ENCODE assay signal across 17 cellular contexts in genomic region chr2:64474200-64474630, GRCh38. TPM values are rescaled to one million over a fixed set of nuclear protein-coding genes. Genes with fewer than 3 reads are reported as not detected.
DNase-seq lines count a peak whose midpoint lies in the region; ATAC-seq and TF ChIP-seq lines count a peak whose summit lies in the region.
"Had no signal": no experiment of that assay in that cellular context is flagged by ENCODE, and none has a peak within 500 bp of the region (broad histone marks: within the 10 kb centered on the region; RNA-seq: fewer than 3 reads in every experiment).

No MANE protein-coding gene starts in this region.

- no peaks in the 10 kb centered on the region for H3K27me3 ChIP-seq in CD8-positive, alpha-beta T cell (ENCODE audit: insufficient read depth, low read length)
- no peaks in the 10 kb centered on the region for H3K27me3 ChIP-seq in esophagus squamous epithelium
- H3K27me3 ChIP-seq: heart right ventricle had no signal

- CTCF ChIA-PET in MCF 10A (lab: Yijun Ruan, JAX), result interaction anchor here (0.5 to 0.6 kb wide), 3 partner anchors 99 to 336 kb away, joined by 3 to 6 read pairs (median 3); no protein-coding TSS in a partner anchor
- CTCF ChIA-PET in CD8-positive, alpha-beta T cell (lab: Charles Lee), result interaction anchor here (0.6 to 2.9 kb wide), 3 partner anchors 14 to 476 kb away, joined by 3 to 15 read pairs (median 3); no protein-coding TSS in a partner anchor

- no peaks in the 10 kb centered on the region for H3K9me3 ChIP-seq in CD8-positive, alpha-beta T cell (ENCODE audit: low read length)
- H3K9me3 ChIP-seq in esophagus squamous epithelium, result no peaks in the 10 kb centered on the region
- H3K9me3 ChIP-seq: heart right ventricle had no signal

- POLR2A ChIA-PET in MCF 10A (lab: Yijun Ruan, JAX), result no interaction called here
- POLR2A ChIA-PET in CD8-positive, alpha-beta T cell (lab: Charles Lee), result no interaction called here

- H3K36me3 ChIP-seq in CD8-positive, alpha-beta T cell (ENCODE audit: insufficient read depth, low read length), result no peaks in the 10 kb centered on the region
- H3K36me3 ChIP-seq in esophagus squamous epithelium, result no peaks in the 10 kb centered on the region
- H3K36me3 ChIP-seq: heart right ventricle had no signal

- H3K9me3 Mint-ChIP-seq in IgD-negative memory B cell (no peaks in the 10 kb centered on the region), MCF 10A (ENCODE audit: unreplicated experiment) (no peaks in the 10 kb centered on the region)
- no peaks in the 10 kb centered on the region for H3K9me3 Mint-ChIP-seq in stimulated activated memory B cell treated with anti-CD40 and anti-IgM and Interleukin-4, amounts not matched to agents 10 μg/mL and 1 μg/mL and 100 μg/mL, for 72 hours
- no peaks in the 10 kb centered on the region for H3K9me3 Mint-ChIP-seq in CD8-positive, alpha-beta T cell
- H3K9me3 Mint-ChIP-seq: CD8-positive, alpha-beta memory T cell; nephron; T-helper 2 cell treated with Interferon-gamma antibody and Interleukin-4, amounts not matched to agents 5 μg/mL and 100 μg/mL, for 36 hours had no signal

- H3K27me3 Mint-ChIP-seq in IgD-negative memory B cell (no peaks in the 10 kb centered on the region), MCF 10A (ENCODE audit: insufficient read depth, unreplicated experiment) (no peaks in the 10 kb centered on the region)
- H3K27me3 Mint-ChIP-seq in stimulated activated memory B cell treated with anti-CD40 and anti-IgM and Interleukin-4, amounts not matched to agents 10 μg/mL and 1 μg/mL and 100 μg/mL, for 72 hours, result no peaks in the 10 kb centered on the region
- H3K27me3 Mint-ChIP-seq in CD8-positive, alpha-beta T cell (ENCODE audit: low read depth), result no peaks in the 10 kb centered on the region

- H3K4me1 ChIP-seq in CD8-positive, alpha-beta T cell (ENCODE audit: insufficient read depth, low read length), result no peaks in the 10 kb centered on the region
- peaks cover 0 to 10% (median 0%) of the 10 kb centered on the region in 3 donors for H3K4me1 ChIP-seq in esophagus squamous epithelium
- H3K4me1 ChIP-seq: heart right ventricle had no signal

- BruUV-seq in MCF 10A (replicated peaks; lab: Mats Ljungman, UMichigan), result no TSS peak

- no peak overlapping the region for H3K4me3 ChIP-seq in CD8-positive, alpha-beta T cell (ENCODE audit: low read depth, low read length)
- no peak overlapping the region for H3K4me3 ChIP-seq in esophagus squamous epithelium
- H3K4me3 ChIP-seq: heart right ventricle had no signal

- peaks cover 7 to 9% (median 8%) of the 10 kb centered on the region in 3 donors for H3K4me1 Mint-ChIP-seq in IgD-negative memory B cell
- H3K4me1 Mint-ChIP-seq in stimulated activated memory B cell treated with anti-CD40 and anti-IgM and Interleukin-4, amounts not matched to agents 10 μg/mL and 1 μg/mL and 100 μg/mL, for 72 hours, result peaks cover 16% of the 10 kb centered on the region
- H3K4me1 Mint-ChIP-seq in MCF 10A (ENCODE audit: insufficient read depth, unreplicated experiment), result peaks cover 10% of the 10 kb centered on the region
- peaks cover 13% of the 10 kb centered on the region for H3K4me1 Mint-ChIP-seq in CD8-positive, alpha-beta T cell (ENCODE audit: low read depth)
- H3K4me1 Mint-ChIP-seq: CD8-positive, alpha-beta memory T cell; nephron had no signal

- 86 to 90% methylated on average over 2 to 4 of the region's 4 CpGs for WGBS in esophagus squamous epithelium, 2 donors

- TF ChIP-seq CTCF in MCF 10A (IDR thresholded peaks at IDR 0.05; ENCODE audit: unreplicated experiment), result no peak
- TF ChIP-seq CTCF in CD8-positive, alpha-beta T cell (IDR thresholded peaks at IDR 0.05), result no peak
- TF ChIP-seq CTCF in esophagus squamous epithelium (IDR thresholded peaks at IDR 0.05), result no peak

- DNase-seq in UCSD-AML1 (lab: John Stamatoyannopoulos, UW; ENCODE audit: unreplicated experiment) (peak; percentile 69), MCF 10A (ENCODE audit: unreplicated experiment) (no peak), esophagus squamous epithelium (lab: John Stamatoyannopoulos, UW) (no peak)
- no peak for DNase-seq in CD8-positive, alpha-beta T cell
- DNase-seq: activated CD8-positive, alpha-beta memory T cell treated with anti-CD3 and anti-CD28 coated beads, Interleukin-2, amount 10 ng/mL, durations not matched to agents 7 days and 5 days; activated naive CD4-positive, alpha-beta T cell treated with anti-CD3 and anti-CD28 coated beads, Interleukin-2, amount 50 U/mL, for 16 hours; CD8-positive, alpha-beta memory T cell; HCEC 1CT; heart right ventricle; NCI-H2227 treated with DMSO at 0.1 percent for 48 hours; substantia nigra had no signal

- H3K27ac Mint-ChIP-seq in IgD-negative memory B cell (no peak overlapping the region), MCF 10A (ENCODE audit: low read depth, unreplicated experiment) (no peak overlapping the region)
- peak overlapping the region; percentile 42 for H3K27ac Mint-ChIP-seq in stimulated activated memory B cell treated with anti-CD40 and anti-IgM and Interleukin-4, amounts not matched to agents 10 μg/mL and 1 μg/mL and 100 μg/mL, for 72 hours
- no peak overlapping the region for H3K27ac Mint-ChIP-seq in CD8-positive, alpha-beta T cell
- H3K27ac Mint-ChIP-seq: activated CD8-positive, alpha-beta memory T cell treated with anti-CD3 and anti-CD28 coated beads, Interleukin-2, amount 10 ng/mL, durations not matched to agents 7 days and 5 days; CD8-positive, alpha-beta memory T cell; nephron; T-helper 2 cell treated with Interferon-gamma antibody and Interleukin-4, amounts not matched to agents 5 μg/mL and 100 μg/mL, for 36 hours had no signal

- ATAC-seq in GM19452 (IDR thresholded peaks at IDR 0.05; ENCODE audit: unreplicated experiment), result peak; percentile 51
- ATAC-seq in stimulated activated memory B cell treated with anti-CD40 and anti-IgM and Interleukin-4, amounts not matched to agents 10 μg/mL and 1 μg/mL and 100 μg/mL, for 72 hours, result peak; percentile 85
- ATAC-seq in CD8-positive, alpha-beta T cell, result no peak
- ATAC-seq: activated CD8-positive, alpha-beta memory T cell treated with anti-CD3 and anti-CD28 coated beads, Interleukin-2, amount 10 ng/mL, durations not matched to agents 7 days and 5 days; sciatic nerve had no signal

- no peak for TF ChIP-seq POLR2A in esophagus squamous epithelium (IDR thresholded peaks at IDR 0.05)

- H3K27ac ChIP-seq in CD8-positive, alpha-beta T cell (ENCODE audit: low read depth, low read length), result no peak overlapping the region
- no peak overlapping the region for H3K27ac ChIP-seq in esophagus squamous epithelium
- H3K27ac ChIP-seq: heart right ventricle had no signal

- intact Hi-C loops in MCF 10A (cut with micrococcal nuclease) (no loop called here), esophagus squamous epithelium (cut with DNase I) (no loop called here)
- intact Hi-C loops in CD8-positive, alpha-beta T cell (cut with DNase I, micrococcal nuclease), result no loop called here

- peaks cover 5% of the 10 kb centered on the region for H3K36me3 Mint-ChIP-seq in IgD-negative memory B cell
- no peaks in the 10 kb centered on the region for H3K36me3 Mint-ChIP-seq in stimulated activated memory B cell treated with anti-CD40 and anti-IgM and Interleukin-4, amounts not matched to agents 10 μg/mL and 1 μg/mL and 100 μg/mL, for 72 hours
- H3K36me3 Mint-ChIP-seq in MCF 10A (ENCODE audit: insufficient read depth, unreplicated experiment), result no peaks in the 10 kb centered on the region
- no peaks in the 10 kb centered on the region for H3K36me3 Mint-ChIP-seq in CD8-positive, alpha-beta T cell
- H3K36me3 Mint-ChIP-seq: activated CD8-positive, alpha-beta memory T cell treated with anti-CD3 and anti-CD28 coated beads, Interleukin-2, amount 10 ng/mL, durations not matched to agents 7 days and 5 days; CD8-positive, alpha-beta memory T cell had no signal

- peak overlapping the region in 3 of 4 donors; percentile 16 to 69 (median 60) for H3K4me3 Mint-ChIP-seq in IgD-negative memory B cell
- H3K4me3 Mint-ChIP-seq in stimulated activated memory B cell treated with anti-CD40 and anti-IgM and Interleukin-4, amounts not matched to agents 10 μg/mL and 1 μg/mL and 100 μg/mL, for 72 hours, result no peak overlapping the region
- no peak overlapping the region for H3K4me3 Mint-ChIP-seq in MCF 10A (ENCODE audit: unreplicated experiment)
- H3K4me3 Mint-ChIP-seq in CD8-positive, alpha-beta T cell, result no peak overlapping the region
- H3K4me3 Mint-ChIP-seq: activated CD8-positive, alpha-beta memory T cell treated with anti-CD3 and anti-CD28 coated beads, Interleukin-2, amount 10 ng/mL, durations not matched to agents 7 days and 5 days; CD8-positive, alpha-beta memory T cell; nephron; T-helper 2 cell treated with Interferon-gamma antibody and Interleukin-4, amounts not matched to agents 5 μg/mL and 100 μg/mL, for 36 hours had no signal

RNA-seq across cellular contexts. Expression of gene LGALSL, which starts 20.3 kb away (rescaled TPM):
- polyA plus RNA-seq in IgD-negative memory B cell, result 0.45 TPM
- total RNA-seq in MCF 10A (2022) (11.4 and 13.5 TPM in 2 replicates), esophagus squamous epithelium (10 to 100 TPM; 16.4 to 56.0 (median 33.5) TPM)
- under 1 TPM; 0.35 to 0.39 TPM for total RNA-seq in CD8-positive, alpha-beta T cell

RNA-seq across cellular contexts. Expression of gene AFTPH, which starts 49.9 kb away (rescaled TPM):
- 63.5 TPM for polyA plus RNA-seq in IgD-negative memory B cell
- total RNA-seq in MCF 10A (2022), result 24.2 and 24.7 TPM in 2 replicates
- total RNA-seq in CD8-positive, alpha-beta T cell, result 10 to 100 TPM; 23.0 to 25.9 TPM
- total RNA-seq in esophagus squamous epithelium, result 10 to 100 TPM; 30.3 to 52.8 (median 43.8) TPM

Comparison
In these comparisons a context has a peak if more than half of its experiments do, and no peak if none do; other contexts are left out.
1. H3K4me3 Mint-ChIP-seq: peak in IgD-negative memory B cell (3 of 4); none in stimulated activated memory B cell treated with anti-CD40 and anti-IgM and Interleukin-4, amounts not matched to agents 10 μg/mL and 1 μg/mL and 100 μg/mL, for 72 hours (single experiment), MCF 10A (single experiment) and CD8-positive, alpha-beta T cell (single experiment).